Comparison of ENCODE assay signal across 26 cellular contexts in the genomic region with DNA sequence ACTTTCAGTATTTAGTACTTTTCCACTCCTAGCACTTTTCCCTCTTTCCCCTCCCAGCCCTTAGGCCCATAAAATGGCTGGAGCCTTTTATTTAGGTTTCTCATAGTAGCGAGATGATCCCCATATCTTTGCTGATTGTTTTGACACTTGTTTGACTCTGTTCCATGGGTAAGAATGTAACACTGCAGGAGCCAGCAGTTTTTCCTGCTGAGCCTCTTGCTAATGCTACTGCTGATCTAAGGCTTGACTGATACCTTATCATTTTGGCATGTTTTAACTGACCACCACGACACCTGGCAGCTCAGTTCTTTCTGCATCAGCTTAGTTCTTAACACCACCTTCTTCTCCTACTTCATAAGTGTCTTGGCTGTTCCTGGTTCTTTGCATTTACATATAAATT. TPM values are rescaled to one million over a fixed set of nuclear protein-coding genes. Genes with fewer than 3 reads are reported as not detected.
DNase-seq lines count a peak whose midpoint lies in the region; TF ChIP-seq lines count a peak whose summit lies in the region.
"Had no signal": no experiment of that assay in that cellular context is flagged by ENCODE, and none has a peak within 500 bp of the region (broad histone marks: within the 10 kb centered on the region; RNA-seq: fewer than 3 reads in every experiment).

No MANE protein-coding gene starts in this region.

- H3K4me1 Mint-ChIP-seq in activated CD4-positive, alpha-beta T cell treated with anti-CD3 and anti-CD28 coated beads, Interleukin-2, amount 10 ng/mL, durations not matched to agents 24 days and 14 days, result no peaks in the 10 kb centered on the region
- peaks cover 25% of the 10 kb centered on the region for H3K4me1 Mint-ChIP-seq in endodermal cell
- H3K4me1 Mint-ChIP-seq: B cell had no signal

- H3K27ac Mint-ChIP-seq in activated CD4-positive, alpha-beta T cell treated with anti-CD3 and anti-CD28 coated beads, Interleukin-2, amount 10 ng/mL, durations not matched to agents 24 days and 14 days, result no peak overlapping the region
- peak overlapping the region; percentile 14 for H3K27ac Mint-ChIP-seq in endodermal cell
- H3K27ac Mint-ChIP-seq: B cell; CD4-positive, alpha-beta T cell; CD8-positive, alpha-beta T cell had no signal

- H3K27ac ChIP-seq in endodermal cell (ENCODE audit: low read depth, low read length), result no peak overlapping the region
- no peak overlapping the region for H3K27ac ChIP-seq in mesendoderm (ENCODE audit: low read depth, low read length)
- H3K27ac ChIP-seq: 22Rv1; A549; BLaER1 treated with 17β-estradiol and CSF1 and Interleukin-3, amounts not matched to agents 10 nM and 100 nM; C4-2B had no signal

- no peak overlapping the region for H3K4me2 ChIP-seq in mesendoderm (ENCODE audit: low read length)
- H3K4me2 ChIP-seq: A549; BLaER1 treated with 17β-estradiol and CSF1 and Interleukin-3, amounts not matched to agents 10 nM and 100 nM had no signal

- H3K23ac ChIP-seq in mesendoderm (ENCODE audit: low read length), result no peak overlapping the region

- H4K5ac ChIP-seq in mesendoderm (ENCODE audit: low read length), result no peak overlapping the region

- H3K79me2 ChIP-seq in mesendoderm (ENCODE audit: control insufficient read depth, insufficient read depth, low read length), result no peaks in the 10 kb centered on the region

- no peaks in the 10 kb centered on the region for H3K79me1 ChIP-seq in mesendoderm (ENCODE audit: low read length)

- intact Hi-C loops in activated CD4-positive, alpha-beta T cell treated with anti-CD3 and anti-CD28 coated beads, Interleukin-2, amount 10 ng/mL, durations not matched to agents 24 days and 14 days (cut with micrococcal nuclease), result no loop called here

- no peak overlapping the region for H2BK15ac ChIP-seq in mesendoderm (replicated peaks; ENCODE audit: low read depth)

- H3K18ac ChIP-seq in mesendoderm (ENCODE audit: low read length), result no peak overlapping the region

- H3K4me3 Mint-ChIP-seq in activated CD4-positive, alpha-beta T cell treated with anti-CD3 and anti-CD28 coated beads, Interleukin-2, amount 10 ng/mL, durations not matched to agents 24 days and 14 days, result no peak overlapping the region
- no peak overlapping the region for H3K4me3 Mint-ChIP-seq in endodermal cell
- H3K4me3 Mint-ChIP-seq: B cell; CD4-positive, alpha-beta T cell; CD8-positive, alpha-beta T cell had no signal

- H3K4me3 ChIP-seq in endodermal cell (ENCODE audit: low read length) (no peak overlapping the region), mesendoderm (ENCODE audit: low read length) (no peak overlapping the region)
- H3K4me3 ChIP-seq: A549; BLaER1 treated with 17β-estradiol and CSF1 and Interleukin-3, amounts not matched to agents 10 nM and 100 nM; GM12878 had no signal

- H3K56ac ChIP-seq in mesendoderm (ENCODE audit: low read length), result no peak overlapping the region

- DNase-seq in activated CD4-positive, alpha-beta T cell treated with anti-CD3 and anti-CD28 coated beads, Interleukin-2, amount 10 ng/mL, durations not matched to agents 24 days and 14 days, result peak; percentile 12
- DNase-seq in activated CD4-positive, alpha-beta T cell treated with anti-CD3 and anti-CD28 coated beads for 4 hours, result no peak
- DNase-seq in endodermal cell (peak; percentile 70), mesendoderm (peak; percentile 92), D341Med (ENCODE audit: low spot score) (no peak)
- no peak for DNase-seq in stimulated activated CD4-positive, alpha-beta T cell treated with anti-CD3 and anti-CD28 coated beads, Interleukin-12 subunit alpha, Interleukin-12 subunit beta, amount 100 ng/mL, for 4 hours
- DNase-seq in effector CD8-positive, alpha-beta T cell (lab: John Stamatoyannopoulos, UW), result no peak
- DNase-seq: AML-193; Caco-2; Calu3; CD4-positive, alpha-beta T cell; CD8-positive, alpha-beta T cell; DMS 273 treated with DMSO at 0.1 percent for 48 hours; DMS153; DMS53; DMS79; DND-41; EL; GDM1 had no signal

- peaks cover 7% of the 10 kb centered on the region for H3K27me3 Mint-ChIP-seq in activated CD4-positive, alpha-beta T cell treated with anti-CD3 and anti-CD28 coated beads, Interleukin-2, amount 10 ng/mL, durations not matched to agents 24 days and 14 days
- peaks cover 60% of the 10 kb centered on the region for H3K27me3 Mint-ChIP-seq in endodermal cell (ENCODE audit: insufficient read depth)

- peaks cover 13% of the 10 kb centered on the region for H3K9me3 ChIP-seq in endodermal cell (ENCODE audit: control insufficient read depth, low read length)
- H3K9me3 ChIP-seq: Caco-2 had no signal

- H4K8ac ChIP-seq in mesendoderm (ENCODE audit: low read depth, low read length), result no peak overlapping the region

- no peak for TF ChIP-seq CTCF in endodermal cell (conservative IDR thresholded peaks at IDR 0.05)

- peaks cover 14% of the 10 kb centered on the region for H3K9me3 Mint-ChIP-seq in activated CD4-positive, alpha-beta T cell treated with anti-CD3 and anti-CD28 coated beads, Interleukin-2, amount 10 ng/mL, durations not matched to agents 24 days and 14 days
- H3K9me3 Mint-ChIP-seq in endodermal cell, result peaks cover 15% of the 10 kb centered on the region
- H3K9me3 Mint-ChIP-seq: CD4-positive, alpha-beta T cell; CD8-positive, alpha-beta T cell had no signal

- peaks cover 10% of the 10 kb centered on the region for H3K4me1 ChIP-seq in endodermal cell (ENCODE audit: control insufficient read depth, insufficient read depth, low read length)
- H3K4me1 ChIP-seq in mesendoderm (ENCODE audit: control insufficient read depth, low read depth, low read length), result peaks cover 5% of the 10 kb centered on the region
- H3K4me1 ChIP-seq: A549; BLaER1 treated with 17β-estradiol and CSF1 and Interleukin-3, amounts not matched to agents 10 nM and 100 nM; Caco-2 had no signal

- no peak overlapping the region for H2AK5ac ChIP-seq in mesendoderm (ENCODE audit: low read length)

- H2BK120ac ChIP-seq in mesendoderm (ENCODE audit: low read depth, low read length), result no peak overlapping the region

- H3K36me3 ChIP-seq in endodermal cell (ENCODE audit: control insufficient read depth, insufficient read depth, low read length), result no peaks in the 10 kb centered on the region
- H3K36me3 ChIP-seq in mesendoderm (ENCODE audit: control insufficient read depth, insufficient read depth, low read length), result no peaks in the 10 kb centered on the region

- no peaks in the 10 kb centered on the region for H3K36me3 Mint-ChIP-seq in activated CD4-positive, alpha-beta T cell treated with anti-CD3 and anti-CD28 coated beads, Interleukin-2, amount 10 ng/mL, durations not matched to agents 24 days and 14 days (ENCODE audit: low read depth)
- H3K36me3 Mint-ChIP-seq in endodermal cell (ENCODE audit: low read depth), result no peaks in the 10 kb centered on the region
- H3K36me3 Mint-ChIP-seq: CD8-positive, alpha-beta T cell had no signal

- no peak overlapping the region for H3K4ac ChIP-seq in mesendoderm (ENCODE audit: low read depth, low read length)

- no peak overlapping the region for H2BK5ac ChIP-seq in mesendoderm (ENCODE audit: low read length)

- H3K9ac ChIP-seq in endodermal cell (ENCODE audit: extremely low read depth, low read length, poor library complexity, severe bottlenecking), result no peak overlapping the region
- no peak overlapping the region for H3K9ac ChIP-seq in mesendoderm (ENCODE audit: low read length)
- H3K9ac ChIP-seq: BLaER1 treated with 17β-estradiol and CSF1 and Interleukin-3, amounts not matched to agents 10 nM and 100 nM had no signal

- WGBS in endodermal cell (ENCODE audit: insufficient coverage in 1 of 2, insufficient read length in 1 of 2), 2 experiments, result 22 to 57% methylated on average over 1 to 2 of the region's 2 CpGs
- WGBS in mesendoderm (ENCODE audit: extremely low coverage, insufficient coverage, low lambda C conversion rate), result no CpG with 5 or more reads among the region's 2 CpGs

- H3K27me3 ChIP-seq in endodermal cell (ENCODE audit: control insufficient read depth, insufficient read depth, low read length, poor library complexity, severe bottlenecking) (peaks cover 26% of the 10 kb centered on the region), mesendoderm (ENCODE audit: insufficient read depth, low read length, poor library complexity) (no peaks in the 10 kb centered on the region)
- H3K27me3 ChIP-seq: BLaER1 treated with 17β-estradiol and CSF1 and Interleukin-3, amounts not matched to agents 10 nM and 100 nM had no signal

RNA-seq across cellular contexts. Expression of gene ZKSCAN8, which starts 29.6 kb away (rescaled TPM):
- 17.6 and 17.7 TPM in 2 replicates for total RNA-seq in activated CD4-positive, alpha-beta T cell treated with anti-CD3 and anti-CD28 coated beads, Interleukin-2, amount 10 ng/mL, durations not matched to agents 24 days and 14 days
- 10 to 100 TPM; 29.0 to 41.6 TPM for total RNA-seq in endodermal cell
- 35.5 TPM for polyA plus RNA-seq in endodermal cell (2013, experiment 1 of 2)
- 31.8 TPM for polyA plus RNA-seq in endodermal cell (2013, experiment 2 of 2)
- 10.2 TPM for polyA plus RNA-seq in mesendoderm (2013, experiment 1 of 2)
- 10.4 TPM for polyA plus RNA-seq in mesendoderm (2013, experiment 2 of 2)

RNA-seq across cellular contexts. Expression of gene ZSCAN16, which starts 46.9 kb away (rescaled TPM):
- total RNA-seq in activated CD4-positive, alpha-beta T cell treated with anti-CD3 and anti-CD28 coated beads, Interleukin-2, amount 10 ng/mL, durations not matched to agents 24 days and 14 days, result 3.0 and 4.0 TPM in 2 replicates
- total RNA-seq in endodermal cell, result 1 to 10 TPM; 6.0 to 7.4 TPM
- polyA plus RNA-seq in endodermal cell (2013, experiment 1 of 2), result 6.1 TPM
- 5.2 TPM for polyA plus RNA-seq in endodermal cell (2013, experiment 2 of 2)
- polyA plus RNA-seq in mesendoderm (2013, experiment 1 of 2), result 8.8 TPM
- 9.4 TPM for polyA plus RNA-seq in mesendoderm (2013, experiment 2 of 2)
- total RNA-seq: G401 had no signal

RNA-seq across cellular contexts. Expression of gene ZSCAN9, which starts 53.8 kb away (rescaled TPM):
- total RNA-seq in activated CD4-positive, alpha-beta T cell treated with anti-CD3 and anti-CD28 coated beads, Interleukin-2, amount 10 ng/mL, durations not matched to agents 24 days and 14 days, result 5.2 and 6.3 TPM in 2 replicates
- total RNA-seq in endodermal cell, result 10 to 100 TPM; 23.1 to 32.1 TPM
- 33.4 TPM for polyA plus RNA-seq in endodermal cell (2013, experiment 1 of 2)
- 29.1 TPM for polyA plus RNA-seq in endodermal cell (2013, experiment 2 of 2)
- polyA plus RNA-seq in mesendoderm (2013, experiment 1 of 2), result 9.2 TPM
- polyA plus RNA-seq in mesendoderm (2013, experiment 2 of 2), result 8.6 TPM

Comparison
In these comparisons a context has a peak if more than half of its experiments do, and no peak if none do; other contexts are left out.
1. DNase-seq: peak in activated CD4-positive, alpha-beta T cell treated with anti-CD3 and anti-CD28 coated beads, Interleukin-2, amount 10 ng/mL, durations not matched to agents 24 days and 14 days (single experiment), endodermal cell (single experiment) and mesendoderm (single experiment); none in activated CD4-positive, alpha-beta T cell treated with anti-CD3 and anti-CD28 coated beads for 4 hours (0 of 2), stimulated activated CD4-positive, alpha-beta T cell treated with anti-CD3 and anti-CD28 coated beads, Interleukin-12 subunit alpha, Interleukin-12 subunit beta, amount 100 ng/mL, for 4 hours (single experiment), D341Med (single experiment) and effector CD8-positive, alpha-beta T cell (single experiment).